2 cellular contexts compared by ENCODE assay signal in the genomic region with DNA sequence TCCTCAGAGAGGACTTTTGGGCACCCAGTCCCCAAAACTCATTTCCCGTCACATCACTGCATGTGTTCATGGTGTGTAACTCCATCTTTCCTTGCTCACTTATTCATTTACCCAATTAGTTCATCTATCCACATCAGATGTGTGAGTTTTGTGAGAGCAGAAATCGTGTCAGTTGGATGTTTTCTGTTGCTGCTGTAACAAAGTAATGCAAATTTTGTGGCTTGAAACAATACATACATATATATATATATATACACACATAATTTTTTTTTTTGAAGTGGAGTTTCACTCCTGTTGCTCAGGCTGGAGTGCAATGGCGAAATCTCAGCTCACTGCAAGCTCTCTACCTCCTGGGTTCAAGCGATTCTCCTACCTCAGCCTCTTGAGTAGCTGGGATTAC.
TF ChIP-seq lines count a peak whose summit lies in the region.

No MANE protein-coding gene starts in this region.

TF ChIP-seq in H1, 55 proteins besides CTCF, POLR2A, EP300 and RAD21 (continued from another document):
- TF ChIP-seq, protein P1, sequence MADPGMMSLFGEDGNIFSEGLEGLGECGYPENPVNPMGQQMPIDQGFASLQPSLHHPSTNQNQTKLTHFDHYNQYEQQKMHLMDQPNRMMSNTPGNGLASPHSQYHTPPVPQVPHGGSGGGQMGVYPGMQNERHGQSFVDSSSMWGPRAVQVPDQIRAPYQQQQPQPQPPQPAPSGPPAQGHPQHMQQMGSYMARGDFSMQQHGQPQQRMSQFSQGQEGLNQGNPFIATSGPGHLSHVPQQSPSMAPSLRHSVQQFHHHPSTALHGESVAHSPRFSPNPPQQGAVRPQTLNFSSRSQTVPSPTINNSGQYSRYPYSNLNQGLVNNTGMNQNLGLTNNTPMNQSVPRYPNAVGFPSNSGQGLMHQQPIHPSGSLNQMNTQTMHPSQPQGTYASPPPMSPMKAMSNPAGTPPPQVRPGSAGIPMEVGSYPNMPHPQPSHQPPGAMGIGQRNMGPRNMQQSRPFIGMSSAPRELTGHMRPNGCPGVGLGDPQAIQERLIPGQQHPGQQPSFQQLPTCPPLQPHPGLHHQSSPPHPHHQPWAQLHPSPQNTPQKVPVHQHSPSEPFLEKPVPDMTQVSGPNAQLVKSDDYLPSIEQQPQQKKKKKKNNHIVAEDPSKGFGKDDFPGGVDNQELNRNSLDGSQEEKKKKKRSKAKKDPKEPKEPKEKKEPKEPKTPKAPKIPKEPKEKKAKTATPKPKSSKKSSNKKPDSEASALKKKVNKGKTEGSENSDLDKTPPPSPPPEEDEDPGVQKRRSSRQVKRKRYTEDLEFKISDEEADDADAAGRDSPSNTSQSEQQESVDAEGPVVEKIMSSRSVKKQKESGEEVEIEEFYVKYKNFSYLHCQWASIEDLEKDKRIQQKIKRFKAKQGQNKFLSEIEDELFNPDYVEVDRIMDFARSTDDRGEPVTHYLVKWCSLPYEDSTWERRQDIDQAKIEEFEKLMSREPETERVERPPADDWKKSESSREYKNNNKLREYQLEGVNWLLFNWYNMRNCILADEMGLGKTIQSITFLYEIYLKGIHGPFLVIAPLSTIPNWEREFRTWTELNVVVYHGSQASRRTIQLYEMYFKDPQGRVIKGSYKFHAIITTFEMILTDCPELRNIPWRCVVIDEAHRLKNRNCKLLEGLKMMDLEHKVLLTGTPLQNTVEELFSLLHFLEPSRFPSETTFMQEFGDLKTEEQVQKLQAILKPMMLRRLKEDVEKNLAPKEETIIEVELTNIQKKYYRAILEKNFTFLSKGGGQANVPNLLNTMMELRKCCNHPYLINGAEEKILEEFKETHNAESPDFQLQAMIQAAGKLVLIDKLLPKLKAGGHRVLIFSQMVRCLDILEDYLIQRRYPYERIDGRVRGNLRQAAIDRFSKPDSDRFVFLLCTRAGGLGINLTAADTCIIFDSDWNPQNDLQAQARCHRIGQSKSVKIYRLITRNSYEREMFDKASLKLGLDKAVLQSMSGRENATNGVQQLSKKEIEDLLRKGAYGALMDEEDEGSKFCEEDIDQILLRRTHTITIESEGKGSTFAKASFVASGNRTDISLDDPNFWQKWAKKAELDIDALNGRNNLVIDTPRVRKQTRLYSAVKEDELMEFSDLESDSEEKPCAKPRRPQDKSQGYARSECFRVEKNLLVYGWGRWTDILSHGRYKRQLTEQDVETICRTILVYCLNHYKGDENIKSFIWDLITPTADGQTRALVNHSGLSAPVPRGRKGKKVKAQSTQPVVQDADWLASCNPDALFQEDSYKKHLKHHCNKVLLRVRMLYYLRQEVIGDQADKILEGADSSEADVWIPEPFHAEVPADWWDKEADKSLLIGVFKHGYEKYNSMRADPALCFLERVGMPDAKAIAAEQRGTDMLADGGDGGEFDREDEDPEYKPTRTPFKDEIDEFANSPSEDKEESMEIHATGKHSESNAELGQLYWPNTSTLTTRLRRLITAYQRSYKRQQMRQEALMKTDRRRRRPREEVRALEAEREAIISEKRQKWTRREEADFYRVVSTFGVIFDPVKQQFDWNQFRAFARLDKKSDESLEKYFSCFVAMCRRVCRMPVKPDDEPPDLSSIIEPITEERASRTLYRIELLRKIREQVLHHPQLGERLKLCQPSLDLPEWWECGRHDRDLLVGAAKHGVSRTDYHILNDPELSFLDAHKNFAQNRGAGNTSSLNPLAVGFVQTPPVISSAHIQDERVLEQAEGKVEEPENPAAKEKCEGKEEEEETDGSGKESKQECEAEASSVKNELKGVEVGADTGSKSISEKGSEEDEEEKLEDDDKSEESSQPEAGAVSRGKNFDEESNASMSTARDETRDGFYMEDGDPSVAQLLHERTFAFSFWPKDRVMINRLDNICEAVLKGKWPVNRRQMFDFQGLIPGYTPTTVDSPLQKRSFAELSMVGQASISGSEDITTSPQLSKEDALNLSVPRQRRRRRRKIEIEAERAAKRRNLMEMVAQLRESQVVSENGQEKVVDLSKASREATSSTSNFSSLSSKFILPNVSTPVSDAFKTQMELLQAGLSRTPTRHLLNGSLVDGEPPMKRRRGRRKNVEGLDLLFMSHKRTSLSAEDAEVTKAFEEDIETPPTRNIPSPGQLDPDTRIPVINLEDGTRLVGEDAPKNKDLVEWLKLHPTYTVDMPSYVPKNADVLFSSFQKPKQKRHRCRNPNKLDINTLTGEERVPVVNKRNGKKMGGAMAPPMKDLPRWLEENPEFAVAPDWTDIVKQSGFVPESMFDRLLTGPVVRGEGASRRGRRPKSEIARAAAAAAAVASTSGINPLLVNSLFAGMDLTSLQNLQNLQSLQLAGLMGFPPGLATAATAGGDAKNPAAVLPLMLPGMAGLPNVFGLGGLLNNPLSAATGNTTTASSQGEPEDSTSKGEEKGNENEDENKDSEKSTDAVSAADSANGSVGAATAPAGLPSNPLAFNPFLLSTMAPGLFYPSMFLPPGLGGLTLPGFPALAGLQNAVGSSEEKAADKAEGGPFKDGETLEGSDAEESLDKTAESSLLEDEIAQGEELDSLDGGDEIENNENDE (IDR thresholded peaks at IDR 0.05; ENCODE audit: insufficient replicate concordance, low read length) = no peak
- TF ChIP-seq POU5F1 (IDR thresholded peaks at IDR 0.05; ENCODE audit: low read depth, low read length) (no peak), SP4 (IDR thresholded peaks at IDR 0.05; ENCODE audit: low read length) (no peak), NRF1 (IDR thresholded peaks at IDR 0.05; ENCODE audit: low read depth, low read length) (no peak), BRCA1 (IDR thresholded peaks at IDR 0.05; ENCODE audit: low read depth, low read length) (no peak), SRF (IDR thresholded peaks at IDR 0.05; ENCODE audit: low read depth, low read length) (no peak), TAF1 (IDR thresholded peaks at IDR 0.05; ENCODE audit: low read depth, low read length) (no peak), EZH2 (IDR thresholded peaks at IDR 0.05; ENCODE audit: low read depth, low read length, severe bottlenecking) (no peak), SP2 (IDR thresholded peaks at IDR 0.05; ENCODE audit: low read length) (no peak)
- TF ChIP-seq, protein P2, sequence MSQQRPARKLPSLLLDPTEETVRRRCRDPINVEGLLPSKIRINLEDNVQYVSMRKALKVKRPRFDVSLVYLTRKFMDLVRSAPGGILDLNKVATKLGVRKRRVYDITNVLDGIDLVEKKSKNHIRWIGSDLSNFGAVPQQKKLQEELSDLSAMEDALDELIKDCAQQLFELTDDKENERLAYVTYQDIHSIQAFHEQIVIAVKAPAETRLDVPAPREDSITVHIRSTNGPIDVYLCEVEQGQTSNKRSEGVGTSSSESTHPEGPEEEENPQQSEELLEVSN (IDR thresholded peaks at IDR 0.05) = no peak
- TF ChIP-seq, protein P3, sequence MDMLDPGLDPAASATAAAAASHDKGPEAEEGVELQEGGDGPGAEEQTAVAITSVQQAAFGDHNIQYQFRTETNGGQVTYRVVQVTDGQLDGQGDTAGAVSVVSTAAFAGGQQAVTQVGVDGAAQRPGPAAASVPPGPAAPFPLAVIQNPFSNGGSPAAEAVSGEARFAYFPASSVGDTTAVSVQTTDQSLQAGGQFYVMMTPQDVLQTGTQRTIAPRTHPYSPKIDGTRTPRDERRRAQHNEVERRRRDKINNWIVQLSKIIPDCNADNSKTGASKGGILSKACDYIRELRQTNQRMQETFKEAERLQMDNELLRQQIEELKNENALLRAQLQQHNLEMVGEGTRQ (IDR thresholded peaks at IDR 0.05; ENCODE audit: low read length) = no peak
- TF ChIP-seq, protein P4, sequence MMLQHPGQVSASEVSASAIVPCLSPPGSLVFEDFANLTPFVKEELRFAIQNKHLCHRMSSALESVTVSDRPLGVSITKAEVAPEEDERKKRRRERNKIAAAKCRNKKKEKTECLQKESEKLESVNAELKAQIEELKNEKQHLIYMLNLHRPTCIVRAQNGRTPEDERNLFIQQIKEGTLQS (IDR thresholded peaks at IDR 0.05; ENCODE audit: insufficient read depth, low read depth, low read length) = no peak

TF ChIP-seq in HEK293T, 16 proteins besides CTCF, POLR2A, EP300 and RAD21 (continued from another document):
- TF ChIP-seq, protein P5, sequence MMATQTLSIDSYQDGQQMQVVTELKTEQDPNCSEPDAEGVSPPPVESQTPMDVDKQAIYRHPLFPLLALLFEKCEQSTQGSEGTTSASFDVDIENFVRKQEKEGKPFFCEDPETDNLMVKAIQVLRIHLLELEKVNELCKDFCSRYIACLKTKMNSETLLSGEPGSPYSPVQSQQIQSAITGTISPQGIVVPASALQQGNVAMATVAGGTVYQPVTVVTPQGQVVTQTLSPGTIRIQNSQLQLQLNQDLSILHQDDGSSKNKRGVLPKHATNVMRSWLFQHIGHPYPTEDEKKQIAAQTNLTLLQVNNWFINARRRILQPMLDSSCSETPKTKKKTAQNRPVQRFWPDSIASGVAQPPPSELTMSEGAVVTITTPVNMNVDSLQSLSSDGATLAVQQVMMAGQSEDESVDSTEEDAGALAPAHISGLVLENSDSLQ (IDR thresholded peaks at IDR 0.05) = no peak
- TF ChIP-seq ZNF384 (IDR thresholded peaks at IDR 0.05) (no peak), ELF4 (IDR thresholded peaks at IDR 0.05) (no peak)
